8 cellular contexts compared by ENCODE assay signal in the genomic region with DNA sequence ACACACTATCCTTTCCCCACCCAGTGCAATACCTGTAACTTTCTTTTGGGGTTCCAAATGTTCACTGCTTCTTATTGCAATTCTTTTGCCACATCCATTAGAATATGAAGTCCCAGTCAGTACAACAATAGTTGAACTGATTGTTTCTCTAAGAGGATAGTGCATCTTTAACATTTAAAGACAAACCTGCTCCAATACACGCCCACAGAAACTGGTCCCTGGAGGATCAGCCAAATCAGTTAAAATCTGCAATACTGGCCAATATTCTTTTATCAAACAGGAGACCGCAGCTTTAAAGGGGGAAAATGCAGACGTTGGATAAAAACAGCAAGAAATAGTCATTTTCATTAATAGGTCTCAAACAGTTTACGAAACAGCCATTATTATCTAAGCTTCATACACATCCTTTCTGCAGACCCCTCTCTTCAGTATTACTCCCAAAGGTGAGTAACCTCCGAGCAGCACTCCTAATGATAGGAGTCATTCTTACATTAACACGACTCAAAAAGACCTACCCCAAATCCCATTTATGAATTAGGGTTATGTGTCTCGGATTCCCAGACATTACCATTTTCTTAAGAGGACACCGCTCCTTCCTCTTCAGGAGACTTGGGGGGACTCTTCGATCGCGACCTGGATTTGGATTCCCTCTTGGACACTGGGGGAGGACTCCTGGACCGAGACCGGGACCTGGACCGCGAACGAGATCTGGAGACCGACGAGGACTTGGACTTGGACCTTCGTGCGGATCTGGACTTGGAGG. TPM values are rescaled to one million over a fixed set of nuclear protein-coding genes. Genes with fewer than 3 reads are reported as not detected.
DNase-seq lines count a peak whose midpoint lies in the region; ATAC-seq and TF ChIP-seq lines count a peak whose summit lies in the region.

No MANE protein-coding gene starts in this region.

- H3K9me3 ChIP-seq in cardiac muscle cell (ENCODE audit: low read depth) (no peaks in the 10 kb centered on the region), adrenal gland (replicated peaks in 1 of 3) (no peaks in the 10 kb centered on the region), right lobe of liver (no peaks in the 10 kb centered on the region), upper lobe of left lung (no peaks in the 10 kb centered on the region)

- no peak for ATAC-seq in Right ventricle myocardium superior (ENCODE audit: poor library complexity)
- no peak for ATAC-seq in right lobe of liver
- ATAC-seq in upper lobe of left lung (ENCODE audit: low FRiP score in 2 of 2), result no peak
- ATAC-seq in HG03108 (IDR thresholded peaks at IDR 0.05; ENCODE audit: unreplicated experiment), result no peak

- no peak for TF ChIP-seq CTCF in cardiac muscle cell (IDR thresholded peaks at IDR 0.05; ENCODE audit: low read depth, low read length)
- no peak for TF ChIP-seq CTCF in adrenal gland (IDR thresholded peaks at IDR 0.05)
- no peak for TF ChIP-seq CTCF in right lobe of liver (IDR thresholded peaks at IDR 0.05)
- TF ChIP-seq CTCF in upper lobe of left lung (IDR thresholded peaks at IDR 0.05), result no peak

- in situ Hi-C loops in ACHN (cut with HindIII; ENCODE audit: low pct_ligation_motif_present, low pct_unique_long_range_greater_than_20kb, low sequenced_read_pairs), result no loop called here

- intact Hi-C loops in Right ventricle myocardium superior (cut with DNase I), result no loop called here
- intact Hi-C loops in adrenal gland (cut with DNase I), result no loop called here
- intact Hi-C loops in right lobe of liver (cut with DNase I), result no loop called here
- intact Hi-C loops in head of caudate nucleus (cut with DNase I), result no loop called here

- DNase-seq in cardiac muscle cell (ENCODE audit: low read depth in 1 of 2, low spot score in 1 of 2) (no peak), Right ventricle myocardium superior (no peak), adrenal gland (no peak), right lobe of liver (no peak), upper lobe of left lung (no peak), ACHN (no peak), head of caudate nucleus (no peak)

- no peak for TF ChIP-seq EP300 in upper lobe of left lung (IDR thresholded peaks at IDR 0.05)

- no peak for TF ChIP-seq POLR2A in adrenal gland (IDR thresholded peaks at IDR 0.05)
- no peak for TF ChIP-seq POLR2A in right lobe of liver (IDR thresholded peaks at IDR 0.05)
- no peak for TF ChIP-seq POLR2A in upper lobe of left lung (IDR thresholded peaks at IDR 0.05)

- H3K36me3 ChIP-seq in cardiac muscle cell, result peaks cover 36% of the 10 kb centered on the region
- peaks cover 0 to 50% of the 10 kb centered on the region in 2 donors for H3K36me3 ChIP-seq in adrenal gland (replicated peaks in 1 of 2)
- peaks cover 0 to 48% (median 20%) of the 10 kb centered on the region in 4 donors for H3K36me3 ChIP-seq in right lobe of liver
- peaks cover 13 to 54% (median 41%) of the 10 kb centered on the region in 4 donors for H3K36me3 ChIP-seq in upper lobe of left lung

- H3K27ac ChIP-seq in cardiac muscle cell (peak overlapping the region; percentile 95), adrenal gland (peak overlapping the region; percentile 96 to 100 (median 99)), right lobe of liver (peak overlapping the region; percentile 96 to 99 (median 96)), upper lobe of left lung (peak overlapping the region; percentile 96 to 100 (median 99))

- H3K27me3 ChIP-seq in cardiac muscle cell, result no peaks in the 10 kb centered on the region
- H3K27me3 ChIP-seq in adrenal gland, result no peaks in the 10 kb centered on the region
- H3K27me3 ChIP-seq in right lobe of liver, result no peaks in the 10 kb centered on the region
- no peaks in the 10 kb centered on the region for H3K27me3 ChIP-seq in upper lobe of left lung

- peaks cover 22% of the 10 kb centered on the region for H3K4me1 ChIP-seq in cardiac muscle cell (ENCODE audit: low read depth)
- H3K4me1 ChIP-seq in adrenal gland (replicated peaks in 1 of 2), result peaks cover 32 to 75% of the 10 kb centered on the region in 2 donors
- H3K4me1 ChIP-seq in right lobe of liver, result peaks cover 0 to 50% (median 15%) of the 10 kb centered on the region in 4 donors
- H3K4me1 ChIP-seq in upper lobe of left lung, result peaks cover 59 to 69% (median 66%) of the 10 kb centered on the region in 4 donors

- H3K4me3 ChIP-seq in cardiac muscle cell, result peak overlapping the region; percentile 90
- H3K4me3 ChIP-seq in adrenal gland, result peak overlapping the region; percentile 14 to 98 (median 90)
- H3K4me3 ChIP-seq in right lobe of liver, result peak overlapping the region; percentile 95 to 100 (median 97)
- peak overlapping the region; percentile 69 to 100 (median 86) for H3K4me3 ChIP-seq in upper lobe of left lung

- 0 to 1% (median 1%) methylated on average over 8 to 20 of the region's 20 CpGs for WGBS in adrenal gland, 4 donors
- 0% methylated on average over 15 of the region's 20 CpGs for WGBS in right lobe of liver (ENCODE audit: insufficient coverage, low coverage, low lambda C conversion rate, missing lambda C conversion rate)
- 2% methylated on average over 19 of the region's 20 CpGs for WGBS in upper lobe of left lung, 2 donors

RNA-seq across cellular contexts. Expression of a gene that starts 1.4 kb away (rescaled TPM):
- 398 and 520 TPM in 2 replicates for total RNA-seq in cardiac muscle cell
- polyA plus RNA-seq in cardiac muscle cell, result 217 and 265 TPM in 2 replicates
- total RNA-seq in Right ventricle myocardium superior, result 61.2 TPM
- total RNA-seq in adrenal gland, result 100 to 1,000 TPM; 115 to 242 (median 212) TPM
- 100 to 1,000 TPM; 103 to 269 (median 151) TPM for polyA plus RNA-seq in adrenal gland
- total RNA-seq in right lobe of liver, result 100 to 1,000 TPM in 1 of 6 experiments, 10 to 100 TPM in 5; 62.4 to 106 (median 86.0) TPM
- total RNA-seq in upper lobe of left lung, result 100 to 1,000 TPM; 133 to 454 (median 211) TPM

RNA-seq across cellular contexts. Expression of a gene that starts 2.2 kb away (rescaled TPM):
- total RNA-seq in cardiac muscle cell, result 45.8 and 69.2 TPM in 2 replicates
- 55.6 and 68.1 TPM in 2 replicates for polyA plus RNA-seq in cardiac muscle cell
- 23.3 TPM for total RNA-seq in Right ventricle myocardium superior
- 10 to 100 TPM; 24.2 to 50.0 (median 31.8) TPM for total RNA-seq in adrenal gland
- polyA plus RNA-seq in adrenal gland, result 10 to 100 TPM in 2 of 3 donors, 1 to 10 TPM in 1; 9.4 to 20.4 (median 11.8) TPM
- 10 to 100 TPM in 5 of 6 experiments, 1 to 10 TPM in 1; 8.5 to 16.3 (median 15.3) TPM for total RNA-seq in right lobe of liver
- 10 to 100 TPM; 23.9 to 49.2 (median 34.4) TPM for total RNA-seq in upper lobe of left lung

RNA-seq across cellular contexts. Expression of a gene that starts 9.1 kb away (rescaled TPM):
- total RNA-seq in cardiac muscle cell (47.6 and 62.0 TPM in 2 replicates), Right ventricle myocardium superior (19.0 TPM), adrenal gland (10 to 100 TPM; 24.6 to 91.5 (median 37.7) TPM), right lobe of liver (10 to 100 TPM; 16.0 to 25.0 (median 18.7) TPM), upper lobe of left lung (10 to 100 TPM; 13.6 to 38.9 (median 28.3) TPM)
- polyA plus RNA-seq in cardiac muscle cell (77.9 and 83.0 TPM in 2 replicates), adrenal gland (10 to 100 TPM; 48.0 to 84.9 (median 54.5) TPM)

RNA-seq across cellular contexts. Expression of a gene that starts 9.4 kb away (rescaled TPM):
- total RNA-seq in cardiac muscle cell (23.5 and 25.1 TPM in 2 replicates), Right ventricle myocardium superior (63.1 TPM), adrenal gland (100 to 1,000 TPM in 1 of 8 donors, 10 to 100 TPM in 7; 23.5 to 105 (median 36.3) TPM), right lobe of liver (10 to 100 TPM in 5 of 6 experiments, 1 to 10 TPM in 1; 10.0 to 15.8 (median 11.1) TPM), upper lobe of left lung (10 to 100 TPM; 23.3 to 63.9 (median 31.0) TPM)
- polyA plus RNA-seq in cardiac muscle cell (25.3 and 33.6 TPM in 2 replicates), adrenal gland (10 to 100 TPM; 53.7 to 66.9 (median 58.8) TPM)

RNA-seq across cellular contexts. Expression of a gene that starts 25.0 kb away (rescaled TPM):
- total RNA-seq in cardiac muscle cell (101 and 123 TPM in 2 replicates), Right ventricle myocardium superior (336 TPM), adrenal gland (100 to 1,000 TPM; 200 to 541 (median 356) TPM), right lobe of liver (10 to 100 TPM in 5 of 6 experiments, 1 to 10 TPM in 1; 7.7 to 25.4 (median 15.3) TPM), upper lobe of left lung (100 to 1,000 TPM in 1 of 6 donors, 10 to 100 TPM in 5; 21.0 to 147 (median 73.5) TPM)
- polyA plus RNA-seq in cardiac muscle cell (164 and 178 TPM in 2 replicates), adrenal gland (100 to 1,000 TPM in 2 of 3 donors, 10 to 100 TPM in 1; 81.5 to 573 (median 167) TPM)
